Comparison of ENCODE assay signal across 36 cellular contexts in genomic region chr15:60022379-60022741, GRCh38. TPM values are rescaled to one million over a fixed set of nuclear protein-coding genes. Genes with fewer than 3 reads are reported as not detected.
"Had no signal": no experiment of that assay in that cellular context is flagged by ENCODE, and none has a peak within 500 bp of the region (broad histone marks: within the 10 kb centered on the region; RNA-seq: fewer than 3 reads in every experiment).

No MANE protein-coding gene starts in this region.

- H3K9me3 ChIP-seq: adrenal gland, body of pancreas, colonic mucosa, gastrocnemius medialis had no signal

- H3K4me1 ChIP-seq: adrenal gland, body of pancreas, colonic mucosa, gastrocnemius medialis, heart left ventricle had no signal

- H3K4me1 Mint-ChIP-seq: T-helper 17 cell had no signal

- DNase-seq: activated CD4-positive, alpha-beta memory T cell treated with anti-CD3 and anti-CD28 coated beads for 36 hours; activated CD4-positive, alpha-beta T cell treated with anti-CD3 and anti-CD28 coated beads for 36 hours; activated CD4-positive, alpha-beta T cell treated with anti-CD3 and anti-CD28 coated beads, Interleukin-2, amount 10 ng/mL, durations not matched to agents 24 days and 14 days; activated CD4-positive, CD25-positive, alpha-beta regulatory T cell; activated CD4-positive, CD25-positive, alpha-beta regulatory T cell treated with anti-CD3 and anti-CD28 coated beads, Interleukin-2, amount 50 U/mL, for 72 hours; activated CD8-positive, alpha-beta memory T cell treated with anti-CD3 and anti-CD28 coated beads, Interleukin-2, amount 10 ng/mL, durations not matched to agents 7 days and 5 days; activated CD8-positive, alpha-beta memory T cell treated with anti-CD3 and anti-CD28 coated beads, Interleukin-2, amount 50 U/mL, for 4 hours; activated CD8-positive, alpha-beta T cell treated with anti-CD3 and anti-CD28 coated beads, Interleukin-2, amount 10 ng/mL, durations not matched to agents 7 days and 5 days; activated effector memory CD4-positive, alpha-beta T cell treated with anti-CD3 and anti-CD28 coated beads, Interleukin-2, amount 50 U/mL, for 16 hours; activated naive CD4-positive, alpha-beta T cell treated with anti-CD3 and anti-CD28 coated beads for 36 hours; activated naive CD8-positive, alpha-beta T cell treated with anti-CD3 and anti-CD28 coated beads for 36 hours; activated naive CD8-positive, alpha-beta T cell treated with anti-CD3 and anti-CD28 coated beads, Interleukin-2, amount 50 U/mL, for 24 hours; activated T-cell treated with anti-CD3 and anti-CD28 coated beads, Interleukin-2, amount 50 U/mL, for 1 hour; activated T-cell treated with anti-CD3 and anti-CD28 coated beads, Interleukin-2, amount 50 U/mL, for 48 hours; adrenal gland; amygdala; aorta; body of pancreas; central memory CD4-positive, alpha-beta T cell; cerebellar nuclear complex; colonic mucosa; effector CD8-positive, alpha-beta T cell; gastrocnemius medialis; glutamatergic neuron; heart left ventricle; T-helper 17 cell; T1000; WERI-Rb-1 had no signal

- H3K4me3 ChIP-seq: adrenal gland, body of pancreas, colonic mucosa, gastrocnemius medialis, heart left ventricle had no signal

- H3K27me3 ChIP-seq: body of pancreas, colonic mucosa, foreskin keratinocyte had no signal

- H3K27ac Mint-ChIP-seq: activated CD4-positive, alpha-beta T cell treated with anti-CD3 and anti-CD28 coated beads for 36 hours; activated CD4-positive, alpha-beta T cell treated with anti-CD3 and anti-CD28 coated beads, Interleukin-2, amount 10 ng/mL, durations not matched to agents 24 days and 14 days; activated CD8-positive, alpha-beta memory T cell treated with anti-CD3 and anti-CD28 coated beads, Interleukin-2, amount 10 ng/mL, durations not matched to agents 7 days and 5 days; activated naive CD4-positive, alpha-beta T cell treated with anti-CD3 and anti-CD28 coated beads for 36 hours; activated naive CD4-positive, alpha-beta T cell treated with anti-CD3 and anti-CD28 coated beads, Interleukin-2, amount 50 U/mL, for 24 hours; activated naive CD8-positive, alpha-beta T cell treated with anti-CD3 and anti-CD28 coated beads for 36 hours; activated naive CD8-positive, alpha-beta T cell treated with anti-CD3 and anti-CD28 coated beads, Interleukin-2, amount 50 U/mL, for 24 hours; activated T-helper 1 cell treated with anti-CD3 and anti-CD28 coated beads, Interleukin-12 subunit alpha, Interleukin-12 subunit beta, Interleukin-2, Interleukin-4 antibody, amounts not matched to agents 30 ng/mL and 10 ng/mL and 1 ng/mL, durations not matched to agents 14 hours and 24 hours and 36 hours; activated T-helper 2 cell treated with anti-CD3 and anti-CD28 coated beads, Interferon-gamma antibody, Interleukin-2, Interleukin-4, amounts not matched to agents 10 μg/mL and 5 μg/mL and 100 μg/mL, durations not matched to agents 14 hours and 24 hours and 36 hours; T-helper 17 cell; T-helper 2 cell treated with Interferon-gamma antibody and Interleukin-4, amounts not matched to agents 5 μg/mL and 100 μg/mL, for 36 hours had no signal

- H3K27ac ChIP-seq: adrenal gland, body of pancreas, colonic mucosa, foreskin keratinocyte, gastrocnemius medialis, heart left ventricle, WERI-Rb-1 had no signal

- H3K4me3 Mint-ChIP-seq: activated CD4-positive, alpha-beta memory T cell treated with anti-CD3 and anti-CD28 coated beads for 36 hours; activated CD4-positive, alpha-beta T cell treated with anti-CD3 and anti-CD28 coated beads for 36 hours; activated CD4-positive, alpha-beta T cell treated with anti-CD3 and anti-CD28 coated beads, Interleukin-2, amount 10 ng/mL, durations not matched to agents 24 days and 14 days; activated CD8-positive, alpha-beta memory T cell treated with anti-CD3 and anti-CD28 coated beads, Interleukin-2, amount 10 ng/mL, durations not matched to agents 7 days and 5 days; activated CD8-positive, alpha-beta T cell treated with anti-CD3 and anti-CD28 coated beads, Interleukin-2, amount 10 ng/mL, durations not matched to agents 7 days and 5 days; activated naive CD4-positive, alpha-beta T cell treated with anti-CD3 and anti-CD28 coated beads for 36 hours; activated naive CD4-positive, alpha-beta T cell treated with anti-CD3 and anti-CD28 coated beads, Interleukin-2, amount 50 U/mL, for 24 hours; activated naive CD8-positive, alpha-beta T cell treated with anti-CD3 and anti-CD28 coated beads for 36 hours; activated naive CD8-positive, alpha-beta T cell treated with anti-CD3 and anti-CD28 coated beads, Interleukin-2, amount 50 U/mL, for 24 hours; activated T-helper 1 cell treated with anti-CD3 and anti-CD28 coated beads, Interleukin-12 subunit alpha, Interleukin-12 subunit beta, Interleukin-2, Interleukin-4 antibody, amounts not matched to agents 30 ng/mL and 10 ng/mL and 1 ng/mL, durations not matched to agents 14 hours and 24 hours and 36 hours; T-helper 17 cell; T-helper 2 cell treated with Interferon-gamma antibody and Interleukin-4, amounts not matched to agents 5 μg/mL and 100 μg/mL, for 36 hours had no signal

- H3K36me3 ChIP-seq: adrenal gland, colonic mucosa, gastrocnemius medialis, heart left ventricle, WERI-Rb-1 had no signal

- H3K27me3 Mint-ChIP-seq: activated CD4-positive, alpha-beta T cell treated with anti-CD3 and anti-CD28 coated beads, Interleukin-2, amount 10 ng/mL, durations not matched to agents 24 days and 14 days; activated naive CD4-positive, alpha-beta T cell treated with anti-CD3 and anti-CD28 coated beads, Interleukin-2, amount 50 U/mL, for 24 hours; T-helper 17 cell had no signal

- ATAC-seq: activated CD4-positive, alpha-beta T cell treated with anti-CD3 and anti-CD28 coated beads for 36 hours; activated CD8-positive, alpha-beta memory T cell treated with anti-CD3 and anti-CD28 coated beads, Interleukin-2, amount 10 ng/mL, durations not matched to agents 7 days and 5 days; activated CD8-positive, alpha-beta T cell treated with anti-CD3 and anti-CD28 coated beads, Interleukin-2, amount 10 ng/mL, durations not matched to agents 7 days and 5 days; activated naive CD8-positive, alpha-beta T cell treated with anti-CD3 and anti-CD28 coated beads, Interleukin-2, amount 50 U/mL, for 24 hours; body of pancreas; esophagus mucosa; gastrocnemius medialis; heart left ventricle; T-helper 17 cell had no signal

- H3K36me3 Mint-ChIP-seq: activated CD4-positive, alpha-beta memory T cell treated with anti-CD3 and anti-CD28 coated beads for 36 hours; activated naive CD8-positive, alpha-beta T cell treated with anti-CD3 and anti-CD28 coated beads for 36 hours had no signal

RNA-seq across cellular contexts. Expression of gene FOXB1, which starts 18.2 kb away (rescaled TPM):
- total RNA-seq: activated naive CD4-positive, alpha-beta T cell treated with anti-CD3 and anti-CD28 coated beads for 36 hours; adrenal gland; aorta; body of pancreas; colonic mucosa; dermis microvascular lymphatic vessel endothelial cell; epithelial cell of proximal tubule; esophagus mucosa; foreskin keratinocyte; gastrocnemius medialis; heart left ventricle had no signal
- polyA plus RNA-seq: adrenal gland, aorta, foreskin keratinocyte, heart left ventricle had no signal
